Comparison of ENCODE assay signal across 8 cellular contexts in genomic region chr2:219249203-219249980, GRCh38. TPM values are rescaled to one million over a fixed set of nuclear protein-coding genes. Genes with fewer than 3 reads are reported as not detected.
DNase-seq lines count a peak whose midpoint lies in the region; ATAC-seq and FAIRE-seq lines count a peak whose summit lies in the region.

No MANE protein-coding gene starts in this region.

- H3K4me1 Mint-ChIP-seq in activated CD4-positive, alpha-beta memory T cell treated with anti-CD3 and anti-CD28 coated beads for 36 hours (ENCODE audit: low read depth) = peaks cover 75% of the 10 kb centered on the region

- H3K36me3 Mint-ChIP-seq in activated CD4-positive, alpha-beta memory T cell treated with anti-CD3 and anti-CD28 coated beads for 36 hours = peaks cover 60% of the 10 kb centered on the region

- peak; percentile 26 for DNase-seq in activated naive CD4-positive, alpha-beta T cell treated with Interleukin-2 at 50 U/mL for 16 hours
- no peak for DNase-seq in activated naive CD4-positive, alpha-beta T cell treated with anti-CD3 and anti-CD28 coated beads, Interleukin-2, amount 50 U/mL, for 16 hours
- DNase-seq in NCI-H2196 (lab: John Stamatoyannopoulos, UW; ENCODE audit: unreplicated experiment) (peak; percentile 92), urothelium cell line (ENCODE audit: low spot score) (peak; percentile 64)
- peak; percentile 62 for DNase-seq in activated CD4-positive, alpha-beta memory T cell treated with anti-CD3 and anti-CD28 coated beads for 36 hours

- H3K27ac ChIP-seq in esophagus (ENCODE audit: low read depth in 2 of 2, low read length in 1 of 2) (peak overlapping the region; percentile 98 to 99), muscle layer of colon (ENCODE audit: low read depth, low read length) (peak overlapping the region; percentile 59)

- FAIRE-seq in urothelium cell line (lab: Jason Lieb, UNC) = no peak

- H3K4me3 ChIP-seq in esophagus (ENCODE audit: low read depth in 1 of 2, low read length in 2 of 2) (peak overlapping the region; percentile 6 to 29), muscle layer of colon (ENCODE audit: low read depth in 1 of 2, low read length in 2 of 2) (no peak overlapping the region)

- POLR2A ChIA-PET in activated CD4-positive, alpha-beta memory T cell treated with anti-CD3 and anti-CD28 coated beads for 36 hours (lab: Charles Lee) = interaction anchor here (1.0 to 3.3 kb wide), 6 partner anchors 20 to 43 kb away, joined by 3 to 32 read pairs (median 8); partner anchors contain the start of genes ABCB6, ANKZF1, ATG9A and DNAJB2

- H3K4me3 Mint-ChIP-seq in activated CD4-positive, alpha-beta memory T cell treated with anti-CD3 and anti-CD28 coated beads for 36 hours = peak overlapping the region; percentile 68

- peak overlapping the region; percentile 10 for H3K9ac ChIP-seq in muscle layer of colon (ENCODE audit: low read length)

- intact Hi-C loops in activated CD4-positive, alpha-beta memory T cell treated with anti-CD3 and anti-CD28 coated beads for 36 hours (cut with micrococcal nuclease) = loop anchor here (5.0 kb wide), 1 partner anchor 852 kb away; the partner anchor contains the start of gene CTDSP1

- H3K27me3 ChIP-seq in esophagus (ENCODE audit: control insufficient read depth in 1 of 2, insufficient read depth in 2 of 2, low read length in 2 of 2) = no peaks in the 10 kb centered on the region
- H3K27me3 ChIP-seq in muscle layer of colon (ENCODE audit: control insufficient read depth in 1 of 2, insufficient read depth in 2 of 2, low read length in 2 of 2) = no peaks in the 10 kb centered on the region

- no peaks in the 10 kb centered on the region for H3K9me3 Mint-ChIP-seq in activated CD4-positive, alpha-beta memory T cell treated with anti-CD3 and anti-CD28 coated beads for 36 hours

- H3K9me3 ChIP-seq in esophagus (ENCODE audit: control insufficient read depth in 2 of 2, insufficient read depth in 1 of 2, low read depth in 1 of 2, low read length in 1 of 2) (no peaks in the 10 kb centered on the region), muscle layer of colon (ENCODE audit: low read length) (no peaks in the 10 kb centered on the region)

- 7 to 9% methylated on average over 7 of the region's 7 CpGs for WGBS in esophagus, 2 donors

- CTCF ChIA-PET in activated CD4-positive, alpha-beta memory T cell treated with anti-CD3 and anti-CD28 coated beads for 36 hours (lab: Charles Lee) = interaction anchor here (1.0 to 6.8 kb wide), 11 partner anchors 20 to 191 kb away, joined by 3 to 51 read pairs (median 4); partner anchors contain the start of genes ANKZF1, ATG9A, CNPPD1 and DNAJB2

- H3K27me3 Mint-ChIP-seq in activated CD4-positive, alpha-beta memory T cell treated with anti-CD3 and anti-CD28 coated beads for 36 hours = no peaks in the 10 kb centered on the region

- H3K4me1 ChIP-seq in esophagus (ENCODE audit: control insufficient read depth in 2 of 2, insufficient read depth in 2 of 2, low read length in 1 of 2) (peaks cover 13 to 42% of the 10 kb centered on the region in 2 donors), muscle layer of colon (ENCODE audit: insufficient read depth, low read length) (peaks cover 61% of the 10 kb centered on the region)

- peaks cover 10 to 20% of the 10 kb centered on the region in 2 donors for H3K36me3 ChIP-seq in esophagus (ENCODE audit: control insufficient read depth in 2 of 2, insufficient read depth in 2 of 2, low read length in 1 of 2)
- peaks cover 24% of the 10 kb centered on the region for H3K36me3 ChIP-seq in muscle layer of colon (ENCODE audit: insufficient read depth, low read length)

- peak; percentile 39 for ATAC-seq in HG02943 (IDR thresholded peaks at IDR 0.05; ENCODE audit: low read depth, unreplicated experiment)

- H3K27ac Mint-ChIP-seq in activated CD4-positive, alpha-beta memory T cell treated with anti-CD3 and anti-CD28 coated beads for 36 hours = peak overlapping the region; percentile 98

RNA-seq across cellular contexts. Expression of gene TUBA4B, which starts 3.7 kb away (rescaled TPM):
- not detected for total RNA-seq in activated CD4-positive, alpha-beta memory T cell treated with anti-CD3 and anti-CD28 coated beads for 36 hours
- polyA plus RNA-seq in esophagus = under 1 TPM in 1 of 2 donors, not detected in 1; 0.02 TPM

RNA-seq across cellular contexts. Expression of gene STK16, which starts 4.1 kb away (rescaled TPM):
- 10 to 100 TPM; 37.1 to 37.8 TPM for total RNA-seq in activated CD4-positive, alpha-beta memory T cell treated with anti-CD3 and anti-CD28 coated beads for 36 hours
- 10 to 100 TPM; 20.4 to 33.3 TPM for polyA plus RNA-seq in esophagus

RNA-seq across cellular contexts. Expression of gene GLB1L, which starts 4.1 kb away (rescaled TPM):
- total RNA-seq in activated CD4-positive, alpha-beta memory T cell treated with anti-CD3 and anti-CD28 coated beads for 36 hours = 1 to 10 TPM; 4.8 to 4.9 TPM
- 1 to 10 TPM; 1.6 to 1.9 TPM for polyA plus RNA-seq in esophagus

RNA-seq across cellular contexts. Expression of gene TUBA4A, which starts 4.3 kb away (rescaled TPM):
- total RNA-seq in activated CD4-positive, alpha-beta memory T cell treated with anti-CD3 and anti-CD28 coated beads for 36 hours = 100 to 1,000 TPM; 219 to 229 TPM
- 100 to 1,000 TPM in 1 of 2 donors, 10 to 100 TPM in 1; 89.0 to 161 TPM for polyA plus RNA-seq in esophagus

RNA-seq across cellular contexts. Expression of gene ANKZF1, which starts 19.8 kb away (rescaled TPM):
- 10 to 100 TPM; 97.0 to 97.5 TPM for total RNA-seq in activated CD4-positive, alpha-beta memory T cell treated with anti-CD3 and anti-CD28 coated beads for 36 hours
- polyA plus RNA-seq in esophagus = 10 to 100 TPM; 20.4 to 40.7 TPM

Comparison
In these comparisons a context has a peak if more than half of its experiments do, and no peak if none do; other contexts are left out.
1. H3K4me3 ChIP-seq: peak in esophagus (2 of 2); none in muscle layer of colon (0 of 2).